Comparison of ENCODE assay signal across 18 cellular contexts in genomic region chr22:21961127-21961867, GRCh38. TPM values are rescaled to one million over a fixed set of nuclear protein-coding genes. Genes with fewer than 3 reads are reported as not detected.
A peak's percentile ranks its signal among the peaks of the same experiment; 100 is the strongest.
DNase-seq lines count a peak whose midpoint lies in the region; ATAC-seq and TF ChIP-seq lines count a peak whose summit lies in the region.
"Had no signal": no experiment of that assay in that cellular context is flagged by ENCODE, and none has a peak within 500 bp of the region (broad histone marks: within the 10 kb centered on the region; RNA-seq: fewer than 3 reads in every experiment).

No MANE protein-coding gene starts in this region.

- POLR2A ChIA-PET in A673 (lab: Charles Lee; ENCODE audit: low non-redundant PET) (interaction anchor here (0.6 kb wide), 1 partner anchor 42 kb away, joined by 3 read pairs; no protein-coding TSS in a partner anchor), PC-9 (lab: Charles Lee; ENCODE audit: unreplicated experiment) (no interaction called here)
- POLR2A ChIA-PET in CD8-positive, alpha-beta memory T cell (lab: Charles Lee), result no interaction called here

- no peaks in the 10 kb centered on the region for H3K79me2 ChIP-seq in PC-9 (ENCODE audit: low read depth)

- H3K4me2 ChIP-seq in PC-9, result no peak overlapping the region
- H3K4me2 ChIP-seq: BLaER1 treated with 17β-estradiol and CSF1 and Interleukin-3, amounts not matched to agents 10 nM and 100 nM had no signal

- no peaks in the 10 kb centered on the region for H3K9me2 ChIP-seq in PC-9 (ENCODE audit: insufficient read depth)

- CTCF ChIA-PET in A673 (lab: Charles Lee) (no interaction called here), PC-9 (lab: Charles Lee) (no interaction called here)
- CTCF ChIA-PET in CD8-positive, alpha-beta memory T cell (lab: Charles Lee), result interaction anchor here (1.0 to 2.8 kb wide), 3 partner anchors 9 to 23 kb away, joined by 3 to 8 read pairs (median 3); partner anchors contain the start of gene PPM1F

- no peaks in the 10 kb centered on the region for H4K20me1 ChIP-seq in PC-9 (ENCODE audit: insufficient read depth)

- H3K27me3 ChIP-seq in A673 (replicated peaks; ENCODE audit: insufficient read depth, low read depth, low read length, poor library complexity) (no peaks in the 10 kb centered on the region), PC-9 (ENCODE audit: insufficient read depth, low read depth) (no peaks in the 10 kb centered on the region), endodermal cell (ENCODE audit: control insufficient read depth, insufficient read depth, low read length, poor library complexity, severe bottlenecking) (no peaks in the 10 kb centered on the region), mucosa of stomach (ENCODE audit: control insufficient read depth, insufficient read depth, low read length) (no peaks in the 10 kb centered on the region)
- no peaks in the 10 kb centered on the region for H3K27me3 ChIP-seq in CD8-positive, alpha-beta memory T cell (ENCODE audit: insufficient read depth, low read length, poor library complexity, severe bottlenecking)
- H3K27me3 ChIP-seq: BLaER1 treated with 17β-estradiol and CSF1 and Interleukin-3, amounts not matched to agents 10 nM and 100 nM had no signal

- H2AFZ ChIP-seq in PC-9, result no peak overlapping the region

- H3K9ac ChIP-seq in endodermal cell (ENCODE audit: extremely low read depth, low read length, poor library complexity, severe bottlenecking) (no peak overlapping the region), mucosa of stomach (ENCODE audit: low read length) (peak overlapping the region; percentile 38)

- no peaks in the 10 kb centered on the region for H3K27me3 Mint-ChIP-seq in endodermal cell (ENCODE audit: insufficient read depth)
- no peaks in the 10 kb centered on the region for H3K27me3 Mint-ChIP-seq in CD8-positive, alpha-beta memory T cell

- H3K27ac ChIP-seq in A673 (ENCODE audit: low read depth, low read length, poor library complexity, severe bottlenecking) (peak overlapping the region; percentile 7), PC-9 (0 out of 2 replicates have a peak overlapping the region, but pooled peaks have one; percentile 16), endodermal cell (ENCODE audit: low read depth, low read length) (no peak overlapping the region)
- no peak overlapping the region for H3K27ac ChIP-seq in CD8-positive, alpha-beta memory T cell (ENCODE audit: low read depth, low read length)
- H3K27ac ChIP-seq: BLaER1 treated with 17β-estradiol and CSF1 and Interleukin-3, amounts not matched to agents 10 nM and 100 nM; SK-N-MC had no signal

- intact Hi-C loops in A673 (cut with micrococcal nuclease; ENCODE audit: unreplicated experiment) (no loop called here), PC-9 (cut with micrococcal nuclease; ENCODE audit: unreplicated experiment) (no loop called here)

- WGBS in endodermal cell (ENCODE audit: insufficient coverage in 1 of 2, insufficient read length in 1 of 2), 2 experiments, result 92 to 96% methylated on average over 11 to 18 of the region's 18 CpGs

- peaks cover 3% of the 10 kb centered on the region for H3K9me3 Mint-ChIP-seq in endodermal cell
- no peaks in the 10 kb centered on the region for H3K9me3 Mint-ChIP-seq in CD8-positive, alpha-beta memory T cell
- H3K9me3 Mint-ChIP-seq: H9 had no signal

- no peaks in the 10 kb centered on the region for H3K4me1 Mint-ChIP-seq in endodermal cell
- H3K4me1 Mint-ChIP-seq in CD8-positive, alpha-beta memory T cell, result no peaks in the 10 kb centered on the region
- H3K4me1 Mint-ChIP-seq: H9 had no signal

- H3K36me3 ChIP-seq in A673 (ENCODE audit: insufficient read depth, low read length, poor library complexity, severe bottlenecking) (peaks cover 39% of the 10 kb centered on the region), PC-9 (ENCODE audit: low read depth) (no peaks in the 10 kb centered on the region), endodermal cell (ENCODE audit: control insufficient read depth, insufficient read depth, low read length) (peaks cover 58% of the 10 kb centered on the region), mucosa of stomach (ENCODE audit: control insufficient read depth, insufficient read depth, low read length) (peaks cover 19% of the 10 kb centered on the region)
- H3K36me3 ChIP-seq in CD8-positive, alpha-beta memory T cell (ENCODE audit: insufficient read depth, low read length), result peaks cover 31% of the 10 kb centered on the region

- ATAC-seq in GM21717 (IDR thresholded peaks at IDR 0.05; ENCODE audit: unreplicated experiment), result no peak

- H3F3A ChIP-seq in PC-9 (ENCODE audit: insufficient read depth, low read depth), result no peaks in the 10 kb centered on the region

- no peak for TF ChIP-seq CTCF in A673 (conservative IDR thresholded peaks at IDR 0.05; ENCODE audit: low read depth, low read length)
- TF ChIP-seq CTCF in PC-9 (conservative IDR thresholded peaks at IDR 0.05), result no peak
- no peak for TF ChIP-seq CTCF in endodermal cell (conservative IDR thresholded peaks at IDR 0.05)

- H3K4me1 ChIP-seq in A673 (ENCODE audit: insufficient read depth, low read length, poor library complexity, severe bottlenecking), result no peaks in the 10 kb centered on the region
- H3K4me1 ChIP-seq in PC-9 (replicated peaks; ENCODE audit: insufficient read depth), result no peaks in the 10 kb centered on the region
- H3K4me1 ChIP-seq in endodermal cell (ENCODE audit: control insufficient read depth, insufficient read depth, low read length), result no peaks in the 10 kb centered on the region
- H3K4me1 ChIP-seq in mucosa of stomach (ENCODE audit: control insufficient read depth, insufficient read depth, low read length), result peaks cover 31% of the 10 kb centered on the region
- no peaks in the 10 kb centered on the region for H3K4me1 ChIP-seq in CD8-positive, alpha-beta memory T cell (ENCODE audit: insufficient read depth, low read length)
- H3K4me1 ChIP-seq: BLaER1 treated with 17β-estradiol and CSF1 and Interleukin-3, amounts not matched to agents 10 nM and 100 nM had no signal

- H3K4me3 Mint-ChIP-seq in endodermal cell, result no peak overlapping the region
- no peak overlapping the region for H3K4me3 Mint-ChIP-seq in CD8-positive, alpha-beta memory T cell
- H3K4me3 Mint-ChIP-seq: H9 had no signal

- DNase-seq in A673 (ENCODE audit: low spot score) (no peak), PC-9 (no peak), endodermal cell (peak; percentile 40), RKO (ENCODE audit: low spot score) (no peak)
- DNase-seq in activated effector memory CD4-positive, alpha-beta T cell treated with Interleukin-2 at 50 U/mL for 16 hours, result no peak
- DNase-seq in CD8-positive, alpha-beta memory T cell, result no peak
- DNase-seq: DMS 273 treated with DMSO at 0.1 percent for 48 hours, GDM1, H9, KG1, NCI-H1436 treated with DMSO at 0.1 percent for 48 hours, NCI-H2081, NCI-H748 treated with DMSO at 0.1 percent for 48 hours, Right ventricle myocardium superior had no signal

- BruUV-seq in A673 (replicated peaks; lab: Mats Ljungman, UMichigan) (no TSS peak), PC-9 (replicated peaks; lab: Mats Ljungman, UMichigan) (no TSS peak)

- H3K9me3 ChIP-seq in A673 (ENCODE audit: low read depth, low read length, poor library complexity, severe bottlenecking) (no peaks in the 10 kb centered on the region), PC-9 (ENCODE audit: insufficient read depth, low read depth) (no peaks in the 10 kb centered on the region), endodermal cell (ENCODE audit: control insufficient read depth, low read length) (no peaks in the 10 kb centered on the region), mucosa of stomach (ENCODE audit: control insufficient read depth, low read length) (no peaks in the 10 kb centered on the region)
- H3K9me3 ChIP-seq in CD8-positive, alpha-beta memory T cell (ENCODE audit: low read length), result no peaks in the 10 kb centered on the region
- H3K9me3 ChIP-seq: BLaER1 treated with 17β-estradiol and CSF1 and Interleukin-3, amounts not matched to agents 10 nM and 100 nM had no signal

- H3K27ac Mint-ChIP-seq in endodermal cell, result no peak overlapping the region
- no peak overlapping the region for H3K27ac Mint-ChIP-seq in CD8-positive, alpha-beta memory T cell
- H3K27ac Mint-ChIP-seq: H9 had no signal

- H3K4me3 ChIP-seq in A673 (ENCODE audit: low read depth, low read length, poor library complexity, severe bottlenecking) (no peak overlapping the region), PC-9 (no peak overlapping the region), endodermal cell (ENCODE audit: low read length) (no peak overlapping the region), mucosa of stomach (ENCODE audit: low read length) (no peak overlapping the region)
- H3K4me3 ChIP-seq in CD8-positive, alpha-beta memory T cell (ENCODE audit: low read length), result no peak overlapping the region
- H3K4me3 ChIP-seq: BLaER1 treated with 17β-estradiol and CSF1 and Interleukin-3, amounts not matched to agents 10 nM and 100 nM; SK-N-MC had no signal

- peaks cover 57% of the 10 kb centered on the region for H3K36me3 Mint-ChIP-seq in endodermal cell (ENCODE audit: low read depth)
- peaks cover 0 to 71% (median 5%) of the 10 kb centered on the region in 3 donors for H3K36me3 Mint-ChIP-seq in CD8-positive, alpha-beta memory T cell

RNA-seq across cellular contexts. Expression of gene PPM1F, which starts 8.6 kb away (rescaled TPM):
- total RNA-seq in A673 (2021), result 85.9 and 101 TPM in 2 replicates
- 20.6 and 22.1 TPM in 2 replicates for total RNA-seq in PC-9 (2021)
- 10 to 100 TPM; 37.6 to 49.2 TPM for total RNA-seq in endodermal cell
- 20.3 TPM for polyA plus RNA-seq in endodermal cell (2013, experiment 1 of 2)
- polyA plus RNA-seq in endodermal cell (2013, experiment 2 of 2), result 18.3 TPM
- 10 to 100 TPM; 25.4 to 29.1 TPM for total RNA-seq in CD8-positive, alpha-beta memory T cell
- polyA plus RNA-seq in CD8-positive, alpha-beta memory T cell, result 9.2 TPM

RNA-seq across cellular contexts. Expression of gene TOP3B, which starts 21.3 kb away (rescaled TPM):
- total RNA-seq in A673 (2021) (60.2 and 60.4 TPM in 2 replicates), PC-9 (2021) (23.7 and 23.9 TPM in 2 replicates), endodermal cell (10 to 100 TPM; 68.8 to 71.9 TPM)
- 61.4 TPM for polyA plus RNA-seq in endodermal cell (2013, experiment 1 of 2)
- 49.3 TPM for polyA plus RNA-seq in endodermal cell (2013, experiment 2 of 2)
- 10 to 100 TPM; 30.1 to 36.9 TPM for total RNA-seq in CD8-positive, alpha-beta memory T cell
- 17.3 TPM for polyA plus RNA-seq in CD8-positive, alpha-beta memory T cell

Comparison
In these comparisons a context has a peak if more than half of its experiments do, and no peak if none do; other contexts are left out.
1. H3K27ac ChIP-seq: peak in A673 (single experiment) and PC-9 (single experiment); none in endodermal cell (single experiment) and CD8-positive, alpha-beta memory T cell (single experiment).